ENCODE assay signal across 26 cellular contexts in genomic region chr1:62397301-62397700, GRCh38.
"Had no signal": no experiment of that assay in that cellular context is flagged by ENCODE, and none has a peak within 500 bp of the region (broad histone marks: within the 10 kb centered on the region; RNA-seq: fewer than 3 reads in every experiment).

No MANE protein-coding gene starts in this region.

- DNase-seq: Kasumi-1; MV-4-11; NCI-H1048; NCI-H1105; NCI-H1417; NCI-H1436 treated with DMSO at 0.1 percent for 48 hours; NCI-H1694; NCI-H187 treated with DMSO at 0.1 percent for 48 hours; NCI-H2081; NCI-H2107; NCI-H2227 treated with DMSO at 0.1 percent for 48 hours; NCI-H524; NCI-H526 treated with DMSO at 0.1 percent for 48 hours; NCI-H748 treated with DMSO at 0.1 percent for 48 hours; NK-92 treated with Interleukin-12 subunit alpha and Interleukin-12 subunit beta, amount 100 ng/mL, for 24 hours; OCI-M1; PC-9; Peyer's patch; SHP77 treated with DMSO at 0.1 percent for 48 hours had no signal

- H3K36me3 Mint-ChIP-seq: IgD-negative memory B cell had no signal

- H3K27ac Mint-ChIP-seq: IgD-negative memory B cell had no signal

- H3K9ac ChIP-seq: KMS-11 had no signal

- H3K27me3 ChIP-seq: Peyer's patch, SJSA1 had no signal

- FAIRE-seq: HTR-8/SVneo, K562 had no signal

- H3K9me3 ChIP-seq: Peyer's patch, SJSA1 had no signal

- H3K4me2 ChIP-seq: KMS-11, PC-9 had no signal

- ATAC-seq: K562, Right ventricle myocardium inferior had no signal

- H3K4me3 Mint-ChIP-seq: IgD-negative memory B cell had no signal

- H3K36me3 ChIP-seq: Peyer's patch, SJSA1 had no signal

- H3K9me3 Mint-ChIP-seq: IgD-negative memory B cell had no signal

- H2AFZ ChIP-seq: PC-9 had no signal

- H3K4me1 ChIP-seq: Peyer's patch had no signal

- H3K27ac ChIP-seq: KMS-11, PC-9, Peyer's patch, SJSA1, SK-N-MC had no signal

- H3K4me1 Mint-ChIP-seq: IgD-negative memory B cell had no signal

- H3K4me3 ChIP-seq: K562, PC-9, Peyer's patch, SJSA1, SK-N-MC had no signal
